1 cellular context compared by ENCODE assay signal in genomic region chr21:45332981-45333582, GRCh38.
TF ChIP-seq lines count a peak whose summit lies in the region.

No MANE protein-coding gene starts in this region.

TF ChIP-seq in IMR-90, 13 proteins besides CTCF, POLR2A, EP300 and RAD21:
- TF ChIP-seq RCOR1 (IDR thresholded peaks at IDR 0.05; ENCODE audit: insufficient replicate concordance, low read length) (no peak), BHLHE40 (IDR thresholded peaks at IDR 0.05; ENCODE audit: low read depth, low read length) (no peak), FOS (IDR thresholded peaks at IDR 0.05; ENCODE audit: low read depth, low read length) (no peak), MAZ (IDR thresholded peaks at IDR 0.05; ENCODE audit: borderline replicate concordance, low read depth, low read length) (no peak), MAFK (IDR thresholded peaks at IDR 0.05; ENCODE audit: low read depth, low read length) (no peak), MXI1 (IDR thresholded peaks at IDR 0.05; ENCODE audit: borderline replicate concordance, low read depth, low read length) (no peak), ELK1 (IDR thresholded peaks at IDR 0.05; ENCODE audit: borderline replicate concordance, low read depth, low read length) (no peak), NFE2L2 (IDR thresholded peaks at IDR 0.05; ENCODE audit: low read depth, low read length) (no peak), CHD1 (IDR thresholded peaks at IDR 0.05; ENCODE audit: low read depth, low read length) (no peak), USF2 (IDR thresholded peaks at IDR 0.05; ENCODE audit: low read depth, low read length) (no peak), RFX5 (IDR thresholded peaks at IDR 0.05; ENCODE audit: low read depth, low read length) (no peak), SMC3 (IDR thresholded peaks at IDR 0.05; ENCODE audit: low read depth, low read length) (no peak), CEBPB (IDR thresholded peaks at IDR 0.05; ENCODE audit: low read depth, low read length) (no peak)
